9 cellular contexts compared by ENCODE assay signal in the genomic region with DNA sequence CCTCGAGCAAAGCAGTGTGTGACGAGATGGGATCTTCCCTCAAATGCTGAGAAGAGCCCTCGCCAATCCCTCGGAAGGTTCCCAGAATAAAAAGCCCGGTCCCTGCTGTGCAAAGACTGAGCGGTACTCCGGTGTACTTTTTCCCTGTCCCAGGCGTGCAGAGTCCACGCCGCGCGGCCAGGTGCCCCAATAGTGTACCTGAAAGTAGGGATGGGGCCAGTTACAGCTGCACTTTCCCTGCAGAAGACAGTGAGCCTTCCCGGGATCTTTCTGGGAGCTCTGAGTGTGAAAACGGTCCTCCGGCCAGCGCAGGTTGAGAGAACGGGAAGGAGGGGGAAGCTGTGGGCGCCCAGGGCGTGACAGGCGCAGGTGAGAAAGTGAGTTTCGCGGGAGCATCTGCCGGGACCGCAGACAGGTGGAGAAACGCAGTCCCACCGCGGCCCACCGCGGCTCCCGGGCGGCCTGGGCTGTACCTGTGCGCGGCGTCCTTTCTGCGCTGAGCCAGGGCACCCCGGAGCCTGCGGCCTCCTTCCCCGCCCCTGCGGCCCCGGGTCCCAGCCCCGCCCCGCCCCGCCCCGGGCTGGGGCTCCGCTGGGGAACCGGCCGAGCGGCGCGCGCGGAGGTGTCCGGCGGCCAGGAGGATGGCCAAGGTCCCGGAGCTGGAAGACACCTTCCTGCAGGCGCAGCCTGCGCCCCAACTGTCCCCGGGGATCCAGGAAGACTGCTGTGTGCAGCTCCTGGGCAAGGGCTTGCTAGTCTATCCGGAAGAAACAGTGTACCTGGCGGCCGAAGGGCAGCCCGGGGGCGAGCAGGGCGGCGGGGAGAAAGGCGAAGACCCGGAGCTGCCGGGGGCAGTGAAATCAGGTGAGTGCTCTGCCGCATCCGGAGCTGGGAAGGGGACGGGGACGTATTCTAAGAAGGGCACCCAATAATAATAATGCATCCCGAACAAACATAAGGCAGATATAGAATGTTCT. TPM values are rescaled to one million over a fixed set of nuclear protein-coding genes. Genes with fewer than 3 reads are reported as not detected.
DNase-seq lines count a peak whose midpoint lies in the region; ATAC-seq lines count a peak whose summit lies in the region.
"Had no signal": no experiment of that assay in that cellular context is flagged by ENCODE, and none has a peak within 500 bp of the region (broad histone marks: within the 10 kb centered on the region; RNA-seq: fewer than 3 reads in every experiment).

A gene with protein sequence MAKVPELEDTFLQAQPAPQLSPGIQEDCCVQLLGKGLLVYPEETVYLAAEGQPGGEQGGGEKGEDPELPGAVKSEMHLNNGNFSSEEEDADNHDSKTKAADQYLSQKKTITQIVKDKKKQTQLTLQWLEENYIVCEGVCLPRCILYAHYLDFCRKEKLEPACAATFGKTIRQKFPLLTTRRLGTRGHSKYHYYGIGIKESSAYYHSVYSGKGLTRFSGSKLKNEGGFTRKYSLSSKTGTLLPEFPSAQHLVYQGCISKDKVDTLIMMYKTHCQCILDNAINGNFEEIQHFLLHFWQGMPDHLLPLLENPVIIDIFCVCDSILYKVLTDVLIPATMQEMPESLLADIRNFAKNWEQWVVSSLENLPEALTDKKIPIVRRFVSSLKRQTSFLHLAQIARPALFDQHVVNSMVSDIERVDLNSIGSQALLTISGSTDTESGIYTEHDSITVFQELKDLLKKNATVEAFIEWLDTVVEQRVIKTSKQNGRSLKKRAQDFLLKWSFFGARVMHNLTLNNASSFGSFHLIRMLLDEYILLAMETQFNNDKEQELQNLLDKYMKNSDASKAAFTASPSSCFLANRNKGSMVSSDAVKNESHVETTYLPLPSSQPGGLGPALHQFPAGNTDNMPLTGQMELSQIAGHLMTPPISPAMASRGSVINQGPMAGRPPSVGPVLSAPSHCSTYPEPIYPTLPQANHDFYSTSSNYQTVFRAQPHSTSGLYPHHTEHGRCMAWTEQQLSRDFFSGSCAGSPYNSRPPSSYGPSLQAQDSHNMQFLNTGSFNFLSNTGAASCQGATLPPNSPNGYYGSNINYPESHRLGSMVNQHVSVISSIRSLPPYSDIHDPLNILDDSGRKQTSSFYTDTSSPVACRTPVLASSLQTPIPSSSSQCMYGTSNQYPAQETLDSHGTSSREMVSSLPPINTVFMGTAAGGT (plus strand): TSS at position 608 of the 977 bp plus-strand sequence. CDS start 34 bp downstream, at position 642.

- H3K27ac ChIP-seq in mucosa of rectum (ENCODE audit: low read depth in 2 of 2, low read length in 2 of 2), result no peak within 1 kb of the TSS

- peak within 1 kb of the TSS; percentile 50 to 52 for H3K4me3 ChIP-seq in mucosa of rectum (ENCODE audit: low read length in 2 of 2)

- peaks cover 11% of the 10 kb centered on the region for H3K4me1 Mint-ChIP-seq in central memory CD8-positive, alpha-beta T cell

- peaks cover 0 to 7% of the 10 kb centered on the region in 2 donors for H3K4me1 ChIP-seq in mucosa of rectum (ENCODE audit: control insufficient read depth in 2 of 2, insufficient read depth in 2 of 2, low read length in 2 of 2)

- peaks cover 6% of the 10 kb centered on the region for H3K9me3 Mint-ChIP-seq in central memory CD8-positive, alpha-beta T cell

- no peak within 1 kb of the TSS for H3K27ac Mint-ChIP-seq in central memory CD8-positive, alpha-beta T cell (ENCODE audit: low read depth)

- H3K9ac ChIP-seq in mucosa of rectum (ENCODE audit: low read depth in 1 of 2, low read length in 2 of 2), result no peak within 1 kb of the TSS

- ATAC-seq in HG03342 (IDR thresholded peaks at IDR 0.05; ENCODE audit: unreplicated experiment) (peak; percentile 50), GM18858 (IDR thresholded peaks at IDR 0.05; ENCODE audit: unreplicated experiment) (no peak)
- ATAC-seq in central memory CD8-positive, alpha-beta T cell (replicated peaks; ENCODE audit: extremely low read depth, poor library complexity, severe bottlenecking), result peak; percentile 24

- H3K4me3 Mint-ChIP-seq in central memory CD8-positive, alpha-beta T cell, result peak within 1 kb of the TSS; percentile 6

- no peaks in the 10 kb centered on the region for H3K36me3 ChIP-seq in mucosa of rectum (ENCODE audit: control insufficient read depth in 2 of 2, insufficient read depth in 2 of 2, low read length in 2 of 2)

- H3K36me3 Mint-ChIP-seq in central memory CD8-positive, alpha-beta T cell (ENCODE audit: insufficient read depth), result no peaks in the 10 kb centered on the region

- H3K9me3 ChIP-seq in mucosa of rectum (ENCODE audit: control insufficient read depth in 2 of 2, low read length in 2 of 2), result peaks cover 0 to 2% of the 10 kb centered on the region in 2 donors

- H3K27me3 ChIP-seq in mucosa of rectum (ENCODE audit: control insufficient read depth in 2 of 2, insufficient read depth in 2 of 2, low read length in 2 of 2), result peaks cover 23% of the 10 kb centered on the region in 2 donors

- H3K27me3 Mint-ChIP-seq in central memory CD8-positive, alpha-beta T cell, result peaks cover 31% of the 10 kb centered on the region

- DNase-seq in AG20443 (ENCODE audit: low spot score), result peak; percentile 15
- DNase-seq in central memory CD8-positive, alpha-beta T cell (ENCODE audit: low spot score in 2 of 2), result no peak
- no peak for DNase-seq in NCI-H82 (lab: John Stamatoyannopoulos, UW)
- no peak for DNase-seq in occipital lobe (lab: John Stamatoyannopoulos, UW)
- no peak for DNase-seq in epidermal melanocyte (ENCODE audit: insufficient read length, low spot score)

RNA-seq across cellular contexts. Expression of the gene that starts here (rescaled TPM):
- not detected for total RNA-seq in occipital lobe
- total RNA-seq: NCI-H460 had no signal
